14 cellular contexts compared by ENCODE assay signal in the genomic region with DNA sequence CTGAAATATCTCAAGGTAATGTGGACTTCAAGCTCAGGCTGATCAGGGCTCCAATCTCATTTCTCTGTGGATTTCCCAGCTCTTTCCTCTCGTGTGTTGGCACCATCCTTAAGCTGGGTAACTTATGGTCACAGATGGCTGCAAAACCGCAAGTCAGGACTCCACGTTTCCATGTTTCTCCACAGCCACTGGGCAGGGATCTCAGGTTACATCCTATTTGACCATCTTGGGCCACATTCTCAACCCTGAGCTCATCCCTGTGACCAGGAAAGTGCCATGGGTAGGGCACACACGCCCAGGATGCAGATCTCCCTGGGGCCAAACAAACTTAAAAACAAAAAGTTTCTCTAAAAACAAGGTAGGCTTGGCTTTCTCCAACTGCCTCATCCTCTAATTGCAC.
"Had no signal": no experiment of that assay in that cellular context is flagged by ENCODE, and none has a peak within 500 bp of the region (broad histone marks: within the 10 kb centered on the region; RNA-seq: fewer than 3 reads in every experiment).

No MANE protein-coding gene starts in this region.

- H3K9me3 Mint-ChIP-seq: activated T-cell treated with anti-CD3 and anti-CD28 coated beads, Interleukin-2, amount 50 U/mL, for 4 hours; mesothelial cell of epicardium; neural crest cell had no signal

- H3K27me3 ChIP-seq: esophagus muscularis mucosa, stomach, testis had no signal

- H3K36me3 Mint-ChIP-seq: mesothelial cell of epicardium had no signal

- H3K27ac ChIP-seq: testis had no signal

- H3K27me3 Mint-ChIP-seq: activated naive CD8-positive, alpha-beta T cell had no signal

- H3K9me3 ChIP-seq: esophagus muscularis mucosa, lower lobe of right lung, stomach, testis had no signal

- H3K4me3 Mint-ChIP-seq: activated naive CD8-positive, alpha-beta T cell; activated T-cell treated with anti-CD3 and anti-CD28 coated beads, Interleukin-2, amount 50 U/mL, for 4 hours; mesothelial cell of epicardium; neural crest cell had no signal

- H3K4me3 ChIP-seq: esophagus muscularis mucosa, lower lobe of right lung, stomach, testis had no signal

- H3K36me3 ChIP-seq: lower lobe of right lung, stomach had no signal

- DNase-seq: activated CD4-positive, CD25-positive, alpha-beta regulatory T cell treated with anti-CD3 and anti-CD28 coated beads, Interleukin-2, amount 50 U/mL, for 72 hours; activated gamma-delta T cell; activated T-cell treated with anti-CD3 and anti-CD28 coated beads, Interleukin-2, amount 50 U/mL, for 4 hours; amniotic stem cell; lower lobe of right lung; stimulated activated CD4-positive, alpha-beta T cell treated with anti-CD3 and anti-CD28 coated beads, Interleukin-1b, Interleukin-23, amount 100 ng/mL, for 48 hours; stomach; T-helper 9 cell; testis had no signal

- ATAC-seq: activated T-cell treated with anti-CD3 and anti-CD28 coated beads, Interleukin-2, amount 50 U/mL, for 4 hours; lower lobe of right lung; sciatic nerve had no signal

- H3K27ac Mint-ChIP-seq: activated naive CD8-positive, alpha-beta T cell; mesothelial cell of epicardium had no signal
